Comparison of ENCODE assay signal across 14 cellular contexts in genomic region chr17:77831497-77832179, GRCh38.
DNase-seq lines count a peak whose midpoint lies in the region; ATAC-seq and TF ChIP-seq lines count a peak whose summit lies in the region.
"Had no signal": no experiment of that assay in that cellular context is flagged by ENCODE, and none has a peak within 500 bp of the region (broad histone marks: within the 10 kb centered on the region; RNA-seq: fewer than 3 reads in every experiment).

No MANE protein-coding gene starts in this region.

- no peak for ATAC-seq in lower lobe of right lung
- ATAC-seq in activated T-cell treated with anti-CD3 and anti-CD28 coated beads, Interleukin-2, amount 50 U/mL, for 4 hours, result no peak
- ATAC-seq: left colon had no signal

- no peaks in the 10 kb centered on the region for H3K9me3 Mint-ChIP-seq in activated T-cell treated with anti-CD3 and anti-CD28 coated beads, Interleukin-2, amount 50 U/mL, for 4 hours

- no peaks in the 10 kb centered on the region for H3K27me3 Mint-ChIP-seq in activated T-cell treated with anti-CD3 and anti-CD28 coated beads, Interleukin-2, amount 50 U/mL, for 4 hours (ENCODE audit: low read depth)

- peaks cover 41% of the 10 kb centered on the region for H3K4me1 Mint-ChIP-seq in activated T-cell treated with anti-CD3 and anti-CD28 coated beads, Interleukin-2, amount 50 U/mL, for 4 hours (ENCODE audit: low read depth)

- H3K36me3 Mint-ChIP-seq in activated T-cell treated with anti-CD3 and anti-CD28 coated beads, Interleukin-2, amount 50 U/mL, for 4 hours (ENCODE audit: insufficient read depth), result peaks cover 2% of the 10 kb centered on the region

- TF ChIP-seq POLR2A in uterus (IDR thresholded peaks at IDR 0.05), result no peak

- H3K4me3 Mint-ChIP-seq in activated T-cell treated with anti-CD3 and anti-CD28 coated beads, Interleukin-2, amount 50 U/mL, for 4 hours, result no peak overlapping the region

- no peak overlapping the region for H3K4me3 ChIP-seq in lower lobe of right lung
- no peak overlapping the region for H3K4me3 ChIP-seq in uterus
- H3K4me3 ChIP-seq: dorsolateral prefrontal cortex had no signal

- H3K4me1 ChIP-seq in lower lobe of right lung, result peaks cover 28% of the 10 kb centered on the region
- H3K4me1 ChIP-seq in uterus, result peaks cover 9 to 13% of the 10 kb centered on the region in 2 donors

- H3K27ac ChIP-seq in cingulate gyrus (ENCODE audit: low read depth, low read length), result peak overlapping the region; percentile 52
- no peak overlapping the region for H3K27ac ChIP-seq in lower lobe of right lung
- H3K27ac ChIP-seq in uterus, result peak overlapping the region; percentile 84 to 86

- peak; percentile 31 for DNase-seq in activated effector memory CD4-positive, alpha-beta T cell treated with anti-CD3 and anti-CD28 coated beads, Interleukin-2, amount 50 U/mL, for 16 hours
- no peak for DNase-seq in activated effector memory CD4-positive, alpha-beta T cell treated with Interleukin-2 at 50 U/mL for 16 hours
- DNase-seq in lower lobe of right lung (peak; percentile 23), uterus (peak in 1 of 2 donors; percentile 45), MV-4-11 (lab: John Stamatoyannopoulos, UW) (no peak)
- no peak for DNase-seq in activated CD4-positive, alpha-beta T cell treated with anti-CD3 and anti-CD28 coated beads, Interleukin-2, amount 50 U/mL, for 48 hours
- no peak for DNase-seq in activated T-cell treated with anti-CD3 and anti-CD28 coated beads, Interleukin-2, amount 50 U/mL, for 4 hours
- DNase-seq: activated T-cell treated with anti-CD3 and anti-CD28 coated beads for 4 hours, Kasumi-1, left colon, NCI-H510A treated with DMSO at 0.1 percent for 48 hours, substantia nigra had no signal

- peaks cover 7% of the 10 kb centered on the region for H3K27me3 ChIP-seq in lower lobe of right lung (ENCODE audit: low read depth)
- H3K27me3 ChIP-seq in uterus, result no peaks in the 10 kb centered on the region
- H3K27me3 ChIP-seq: dorsolateral prefrontal cortex had no signal

- H3K36me3 ChIP-seq in lower lobe of right lung, result no peaks in the 10 kb centered on the region
- H3K36me3 ChIP-seq in uterus, result no peaks in the 10 kb centered on the region

- intact Hi-C loops in lower lobe of right lung (cut with DNase I) (no loop called here), uterus (cut with DNase I; ENCODE audit: low total_unique reads) (no loop called here)

- H3K9me3 ChIP-seq in lower lobe of right lung (no peaks in the 10 kb centered on the region), uterus (no peaks in the 10 kb centered on the region)

- no peak for TF ChIP-seq CTCF in lower lobe of right lung (IDR thresholded peaks at IDR 0.05)
- no peak for TF ChIP-seq CTCF in uterus (IDR thresholded peaks at IDR 0.05)

Comparison
In these comparisons a context has a peak if more than half of its experiments do, and no peak if none do; other contexts are left out.
1. DNase-seq: peak in activated effector memory CD4-positive, alpha-beta T cell treated with anti-CD3 and anti-CD28 coated beads, Interleukin-2, amount 50 U/mL, for 16 hours (single experiment) and lower lobe of right lung (single experiment); none in activated effector memory CD4-positive, alpha-beta T cell treated with Interleukin-2 at 50 U/mL for 16 hours (single experiment), activated CD4-positive, alpha-beta T cell treated with anti-CD3 and anti-CD28 coated beads, Interleukin-2, amount 50 U/mL, for 48 hours (0 of 2), MV-4-11 (single experiment) and activated T-cell treated with anti-CD3 and anti-CD28 coated beads, Interleukin-2, amount 50 U/mL, for 4 hours (single experiment).